8 cellular contexts compared by ENCODE assay signal in genomic region chr2:172426635-172427255, GRCh38. TPM values are rescaled to one million over a fixed set of nuclear protein-coding genes. Genes with fewer than 3 reads are reported as not detected.
DNase-seq lines count a peak whose midpoint lies in the region; ATAC-seq and TF ChIP-seq lines count a peak whose summit lies in the region.

No MANE protein-coding gene starts in this region.

- H3K9me3 Mint-ChIP-seq in natural killer cell treated with Interleukin-12 subunit alpha and Interleukin-12 subunit beta and Interleukin-15 and Interleukin-18, amount 100 ng/mL, for 72 hours: no peaks in the 10 kb centered on the region

- H3K4me3 ChIP-seq in BLaER1 (peak overlapping the region; percentile 85), LNCaP clone FGC (ENCODE audit: low read depth, low read length) (peak overlapping the region; percentile 68), duodenal mucosa (ENCODE audit: low read depth in 1 of 2, low read length in 2 of 2) (peak overlapping the region; percentile 57 to 58)

- no peaks in the 10 kb centered on the region for H3K9me3 ChIP-seq in BLaER1
- no peaks in the 10 kb centered on the region for H3K9me3 ChIP-seq in duodenal mucosa (ENCODE audit: control insufficient read depth in 1 of 2, low read length in 2 of 2)

- H3K9ac ChIP-seq in BLaER1 (no peak overlapping the region; the same call in 1 of the 2 replicates), duodenal mucosa (ENCODE audit: low read depth in 1 of 2, low read length in 2 of 2) (peak overlapping the region; percentile 53 to 62)

- no peaks in the 10 kb centered on the region for H3K36me3 Mint-ChIP-seq in natural killer cell treated with Interleukin-12 subunit alpha and Interleukin-12 subunit beta and Interleukin-15 and Interleukin-18, amount 100 ng/mL, for 72 hours

- H3K4me1 ChIP-seq in BLaER1 (peaks cover 36% of the 10 kb centered on the region), duodenal mucosa (ENCODE audit: control insufficient read depth in 1 of 2, insufficient read depth in 2 of 2, low read length in 2 of 2) (peaks cover 21 to 29% of the 10 kb centered on the region in 2 donors)

- H3K27ac ChIP-seq in BLaER1: no peak overlapping the region
- H3K27ac ChIP-seq in duodenal mucosa (ENCODE audit: low read depth, low read length): peak overlapping the region; percentile 94

- H3K27me3 ChIP-seq in BLaER1 (no peaks in the 10 kb centered on the region), duodenal mucosa (ENCODE audit: control insufficient read depth in 1 of 2, insufficient read depth in 2 of 2, low read length in 2 of 2) (no peaks in the 10 kb centered on the region)

- DNase-seq in LNCaP clone FGC (ENCODE audit: low read depth): no peak
- DNase-seq in natural killer cell treated with Interleukin-12 subunit alpha and Interleukin-12 subunit beta and Interleukin-15 and Interleukin-18, amount 100 ng/mL, for 72 hours (ENCODE audit: low spot score): no peak
- DNase-seq in germinal center (ENCODE audit: low spot score): no peak
- no peak for DNase-seq in GM20000 (ENCODE audit: low spot score)

- H3K36me3 ChIP-seq in BLaER1: no peaks in the 10 kb centered on the region
- H3K36me3 ChIP-seq in duodenal mucosa (ENCODE audit: control insufficient read depth in 1 of 2, insufficient read depth in 2 of 2, low read length in 2 of 2): no peaks in the 10 kb centered on the region

- no peak for TF ChIP-seq CTCF in LNCaP clone FGC (IDR thresholded peaks at IDR 0.05; ENCODE audit: control insufficient read depth, extremely low read depth, insufficient read depth)
- TF ChIP-seq CTCF in GM20000 (IDR thresholded peaks at IDR 0.05; ENCODE audit: extremely low read depth, missing control alignments): no peak

- H4K20me1 ChIP-seq in BLaER1: peaks cover 18% of the 10 kb centered on the region

- H3K27me3 Mint-ChIP-seq in natural killer cell treated with Interleukin-12 subunit alpha and Interleukin-12 subunit beta and Interleukin-15 and Interleukin-18, amount 100 ng/mL, for 72 hours: peaks cover 0 to 6% of the 10 kb centered on the region in 2 donors

- peak overlapping the region; percentile 77 for H3K4me3 Mint-ChIP-seq in natural killer cell treated with Interleukin-12 subunit alpha and Interleukin-12 subunit beta and Interleukin-15 and Interleukin-18, amount 100 ng/mL, for 72 hours

- peak in 1 of 2 donors; percentile 2 for ATAC-seq in natural killer cell treated with Interleukin-12 subunit alpha and Interleukin-12 subunit beta and Interleukin-15 and Interleukin-18, amount 100 ng/mL, for 72 hours
- ATAC-seq in HG02938 (IDR thresholded peaks at IDR 0.05; ENCODE audit: unreplicated experiment) (no peak), HG03469 (IDR thresholded peaks at IDR 0.05; ENCODE audit: unreplicated experiment) (no peak)

- H3K4me1 Mint-ChIP-seq in natural killer cell treated with Interleukin-12 subunit alpha and Interleukin-12 subunit beta and Interleukin-15 and Interleukin-18, amount 100 ng/mL, for 72 hours (ENCODE audit: low read depth in 2 of 2): peaks cover 12 to 19% of the 10 kb centered on the region in 2 donors

- peak overlapping the region; percentile 94 for H3K4me2 ChIP-seq in BLaER1

- H3K27ac Mint-ChIP-seq in natural killer cell treated with Interleukin-12 subunit alpha and Interleukin-12 subunit beta and Interleukin-15 and Interleukin-18, amount 100 ng/mL, for 72 hours: peak overlapping the region in 1 of 2 donors; percentile 59

RNA-seq across cellular contexts. Expression of gene ITGA6, which starts 0.6 kb away (rescaled TPM):
- total RNA-seq in natural killer cell treated with Interleukin-12 subunit alpha and Interleukin-12 subunit beta and Interleukin-15 and Interleukin-18, amount 100 ng/mL, for 72 hours: 10 to 100 TPM; 15.6 to 36.9 TPM
